ENCODE assay signal across 9 cellular contexts in the genomic region with DNA sequence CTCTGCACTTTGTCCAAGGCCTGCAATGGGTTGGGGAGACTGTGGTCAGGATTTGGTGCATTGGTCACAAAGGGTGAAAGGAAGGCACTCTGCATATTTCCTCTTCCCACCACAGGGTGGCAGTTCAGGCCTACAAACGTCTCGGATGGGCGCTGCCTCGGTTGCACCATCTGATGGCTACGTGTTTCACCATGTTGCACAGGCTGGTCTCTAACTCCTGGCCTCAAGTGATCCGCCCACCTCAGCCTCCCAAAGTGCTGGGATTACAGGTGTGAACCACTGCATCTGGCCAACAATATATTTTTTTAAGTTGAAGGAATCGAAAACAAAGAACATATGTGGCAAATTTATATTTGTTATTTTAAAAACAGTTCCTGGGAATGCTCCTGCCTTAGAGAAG. TPM values are rescaled to one million over a fixed set of nuclear protein-coding genes. Genes with fewer than 3 reads are reported as not detected.
DNase-seq lines count a peak whose midpoint lies in the region; ATAC-seq, FAIRE-seq and TF ChIP-seq lines count a peak whose summit lies in the region.
"Had no signal": no experiment of that assay in that cellular context is flagged by ENCODE, and none has a peak within 500 bp of the region (broad histone marks: within the 10 kb centered on the region; RNA-seq: fewer than 3 reads in every experiment).

No MANE protein-coding gene starts in this region.

- TF ChIP-seq CTCF in CD14-positive monocyte (IDR thresholded peaks at IDR 0.05) (peak; percentile 87), GM23338 (conservative IDR thresholded peaks at IDR 0.05; ENCODE audit: low read depth in 2 of 2) (peak; percentile 81 to 99), activated B cell treated with CpG ODN at 0.5 μM for 24 hours (IDR thresholded peaks at IDR 0.05) (no peak), chondrocyte (IDR thresholded peaks at IDR 0.05) (peak; percentile 92), HepG2 (CRISPR knock-in tag; IDR thresholded peaks at IDR 0.05) (peak; percentile 94)

- intact Hi-C loops in CD14-positive monocyte (cut with micrococcal nuclease) = loop anchor here in 1 of 2 donors (5.0 kb wide), 1 partner anchor 61 kb away; no protein-coding TSS in a partner anchor
- intact Hi-C loops in activated B cell treated with CpG ODN at 0.5 μM for 24 hours (cut with micrococcal nuclease) = loop anchor here (1.0 to 5.0 kb wide), 4 partner anchors 63 to 296 kb away; partner anchors contain the start of gene ASIC1
- intact Hi-C loops in HepG2 (cut with micrococcal nuclease; ENCODE audit: unreplicated experiment) = loop anchor here (1.0 to 10.0 kb wide), 3 partner anchors 52 to 91 kb away; no protein-coding TSS in a partner anchor

- H3K9me3 ChIP-seq in HepG2 (ENCODE audit: low read length) = no peaks in the 10 kb centered on the region

- H3K9me3 Mint-ChIP-seq in CD14-positive monocyte = peaks cover 5 to 13% (median 9%) of the 10 kb centered on the region in 7 donors
- no peaks in the 10 kb centered on the region; the same call in 2 of the 3 replicates for H3K9me3 Mint-ChIP-seq in GM23338
- H3K9me3 Mint-ChIP-seq in activated B cell treated with CpG ODN at 0.5 μM for 24 hours = peaks cover 2% of the 10 kb centered on the region
- no peaks in the 10 kb centered on the region for H3K9me3 Mint-ChIP-seq in chondrocyte (ENCODE audit: low read depth)
- H3K9me3 Mint-ChIP-seq: IgD-negative memory B cell had no signal

- H2AFZ ChIP-seq in GM23338 (no peak overlapping the region), HepG2 (ENCODE audit: low read length) (no peak overlapping the region)

- H4K20me1 ChIP-seq in GM23338 (replicated peaks; ENCODE audit: insufficient read depth) = no peaks in the 10 kb centered on the region
- H4K20me1 ChIP-seq in HepG2 (ENCODE audit: insufficient read depth, low read length) = no peaks in the 10 kb centered on the region

- H3K4me1 Mint-ChIP-seq in CD14-positive monocyte (peaks cover 18% of the 10 kb centered on the region), GM23338 (peaks cover 12% of the 10 kb centered on the region), activated B cell treated with CpG ODN at 0.5 μM for 24 hours (peaks cover 13% of the 10 kb centered on the region), chondrocyte (ENCODE audit: low read depth) (peaks cover 9% of the 10 kb centered on the region)

- no peaks in the 10 kb centered on the region for H3K9me2 ChIP-seq in GM23338 (ENCODE audit: insufficient read depth)

- under 1% methylated on average over 7 of the region's 7 CpGs for WGBS in HepG2 (ENCODE audit: low lambda C conversion rate)

- TF ChIP-seq RAD21 in HepG2 (CRISPR knock-in tag; IDR thresholded peaks at IDR 0.05) = peak; percentile 86

- ATAC-seq in GM23338 (peak; percentile 91), activated B cell treated with CpG ODN at 0.5 μM for 24 hours (ENCODE audit: low read depth) (peak; percentile 85), HepG2 (peak; percentile 91), GM18505 (IDR thresholded peaks at IDR 0.05; ENCODE audit: unreplicated experiment) (no peak)

- H3K27ac ChIP-seq in GM23338 (ENCODE audit: low read depth) = no peak overlapping the region
- no peak overlapping the region for H3K27ac ChIP-seq in HepG2 (ENCODE audit: extremely low read length, insufficient read depth, low read length)

- POLR2A ChIA-PET in activated B cell treated with CpG ODN at 0.5 μM for 24 hours (lab: Charles Lee) (no interaction called here), HepG2 (lab: Yijun Ruan, JAX) (no interaction called here)

- TF ChIP-seq POLR2A in HepG2 (IDR thresholded peaks at IDR 0.05; ENCODE audit: insufficient read depth in 1 of 2, low read depth in 2 of 2, low read length in 2 of 2) (no peak), GM18505 (IDR thresholded peaks at IDR 0.05; ENCODE audit: borderline replicate concordance, extremely low read depth, insufficient read depth, insufficient read length) (no peak)

- CTCF ChIA-PET in activated B cell treated with CpG ODN at 0.5 μM for 24 hours (lab: Charles Lee) = interaction anchor here (2.7 kb wide), 2 partner anchors 63 to 139 kb away, joined by 11 to 33 read pairs; no protein-coding TSS in a partner anchor
- CTCF ChIA-PET in HepG2 (lab: Yijun Ruan, JAX; ENCODE audit: low intra/inter-chr PET ratio, low total read pairs) = interaction anchor here (1.1 to 4.4 kb wide), 4 partner anchors 35 to 91 kb away, joined by 3 to 39 read pairs (median 12); partner anchors contain the start of gene TMBIM6

- TF ChIP-seq EP300 in HepG2 (IDR thresholded peaks at IDR 0.05; ENCODE audit: low read depth in 2 of 2, low read length in 2 of 2) (no peak), HepG2 (CRISPR knock-in tag; IDR thresholded peaks at IDR 0.05; ENCODE audit: borderline replicate concordance) (no peak)

- H3K4me1 ChIP-seq in GM23338 (ENCODE audit: insufficient read depth) (no peaks in the 10 kb centered on the region), HepG2 (ENCODE audit: insufficient read depth, low read length) (peaks cover 16% of the 10 kb centered on the region)

- peak; percentile 87 for FAIRE-seq in HepG2 (lab: Jason Lieb, UNC)

- H3K4me3 Mint-ChIP-seq in CD14-positive monocyte (peak overlapping the region in 1 of 2 donors; percentile 77), GM23338 (no peak overlapping the region), activated B cell treated with CpG ODN at 0.5 μM for 24 hours (no peak overlapping the region), chondrocyte (ENCODE audit: unreplicated experiment) (no peak overlapping the region)

- DNase-seq in CD14-positive monocyte (ENCODE audit: low spot score) (peak; percentile 81), GM23338 (ENCODE audit: low spot score) (peak; percentile 86), NCI-H2171 (lab: John Stamatoyannopoulos, UW) (peak; percentile 72), activated B cell treated with CpG ODN at 0.5 μM for 24 hours (no peak), chondrocyte (ENCODE audit: low spot score) (no peak), HepG2 (ENCODE audit: low spot score) (peak; percentile 66)
- peak; percentile 24 to 60 (median 34) for DNase-seq in stimulated activated CD4-positive, alpha-beta T cell treated with anti-CD3 and anti-CD28 coated beads, TNF-alpha, amount 100 ng/mL, for 24 hours (ENCODE audit: low read depth in 3 of 3)

- H3K36me3 Mint-ChIP-seq in CD14-positive monocyte (no peaks in the 10 kb centered on the region), GM23338 (ENCODE audit: low read depth) (no peaks in the 10 kb centered on the region), activated B cell treated with CpG ODN at 0.5 μM for 24 hours (ENCODE audit: low read depth) (no peaks in the 10 kb centered on the region), chondrocyte (ENCODE audit: low read depth) (no peaks in the 10 kb centered on the region)
- H3K36me3 Mint-ChIP-seq: IgD-negative memory B cell had no signal

- peaks cover 7 to 8% (median 8%) of the 10 kb centered on the region in 3 donors for H3K27me3 Mint-ChIP-seq in CD14-positive monocyte (ENCODE audit: low read depth in 3 of 3)
- H3K27me3 Mint-ChIP-seq in GM23338 (ENCODE audit: insufficient read depth, low read depth, poor library complexity) = peaks cover 18% of the 10 kb centered on the region
- H3K27me3 Mint-ChIP-seq in activated B cell treated with CpG ODN at 0.5 μM for 24 hours = peaks cover 17% of the 10 kb centered on the region
- H3K27me3 Mint-ChIP-seq in chondrocyte (ENCODE audit: low read depth) = peaks cover 3% of the 10 kb centered on the region

- no peaks in the 10 kb centered on the region for H3F3A ChIP-seq in GM23338 (replicated peaks; ENCODE audit: low read depth)

- no TSS peak for BruUV-seq in HepG2 (replicated peaks; lab: Mats Ljungman, UMichigan)

- H3K27ac Mint-ChIP-seq in CD14-positive monocyte = peak overlapping the region in 1 of 7 donors; percentile 12
- no peak overlapping the region for H3K27ac Mint-ChIP-seq in GM23338
- no peak overlapping the region for H3K27ac Mint-ChIP-seq in activated B cell treated with CpG ODN at 0.5 μM for 24 hours
- peak overlapping the region; percentile 86 for H3K27ac Mint-ChIP-seq in chondrocyte (ENCODE audit: unreplicated experiment)
- H3K27ac Mint-ChIP-seq: IgD-negative memory B cell had no signal

- no peak overlapping the region for H3K9ac ChIP-seq in HepG2 (ENCODE audit: insufficient read depth, low read depth, low read length)

- H3K4me3 ChIP-seq in GM23338 = no peak overlapping the region
- no peak overlapping the region for H3K4me3 ChIP-seq in HepG2 (replicated peaks in 1 of 3; ENCODE audit: insufficient read depth in 1 of 3, low read depth in 2 of 3, low read length in 3 of 3)

- H3K79me2 ChIP-seq in GM23338 (replicated peaks; ENCODE audit: insufficient read depth) (no peaks in the 10 kb centered on the region), HepG2 (ENCODE audit: insufficient read depth, low read length) (no peaks in the 10 kb centered on the region)

- H3K36me3 ChIP-seq in GM23338 (ENCODE audit: insufficient read depth) = no peaks in the 10 kb centered on the region
- no peaks in the 10 kb centered on the region for H3K36me3 ChIP-seq in HepG2 (replicated peaks in 1 of 2; ENCODE audit: control insufficient read depth in 1 of 2, insufficient read depth in 2 of 2, low read length in 2 of 2)

- no peaks in the 10 kb centered on the region for H3K27me3 ChIP-seq in GM23338 (ENCODE audit: insufficient read depth)
- H3K27me3 ChIP-seq in HepG2 (ENCODE audit: control insufficient read depth in 1 of 2, insufficient read depth in 2 of 2, low read length in 2 of 2) = peaks cover 0 to 4% of the 10 kb centered on the region in 2 experiments; a peak in 1 of 5 replicates

- H3K4me2 ChIP-seq in GM23338 = no peak overlapping the region
- peak overlapping the region; percentile 54 for H3K4me2 ChIP-seq in HepG2 (ENCODE audit: low read depth, low read length)

- in situ Hi-C loops in HepG2 (cut with HindIII; ENCODE audit: extremely low pct_ligation_motif_present, low pct_unique_long_range_greater_than_20kb) = loop anchor here (10.0 kb wide), 1 partner anchor 58 kb away; no protein-coding TSS in a partner anchor

RNA-seq across cellular contexts. Expression of gene TMBIM6, which starts 35.1 kb away (rescaled TPM):
- polyA plus RNA-seq in CD14-positive monocyte (1,000 to 10,000 TPM; 1,396 to 1,453 TPM), GM23338 (2016; fragmentation: Nextera tagmentation; extraction: Ambion mirVana) (240 and 245 TPM in 2 replicates), HepG2 (2011; rRNA removed) (445 and 468 TPM in 2 replicates)
- total RNA-seq in GM23338 (2014; rRNA removed; shearing (Covaris generic)) = 336 and 349 TPM in 2 replicates
- total RNA-seq in activated B cell treated with CpG ODN at 0.5 μM for 24 hours (355 and 366 TPM in 2 replicates), chondrocyte (321 to 344 TPM (median 335 TPM) in 3 replicates), HepG2 (2016; rRNA removed; fragmentation: Illumina TruSeq; extraction: Trizol) (220 and 412 TPM in 2 replicates)
- 49.6 and 57.4 TPM in 2 replicates for total RNA-seq in HepG2 (2016; cell fraction: cytosol; rRNA removed; fragmentation: Illumina TruSeq; extraction: Trizol; ENCODE audit: low read depth)
- total RNA-seq in HepG2 (2016; cell fraction: insoluble cytoplasmic fraction; rRNA removed; fragmentation: Illumina TruSeq; extraction: Trizol) = 229 and 414 TPM in 2 replicates
- total RNA-seq in HepG2 (2016; cell fraction: membrane; rRNA removed; fragmentation: Illumina TruSeq; extraction: Trizol) = 85.8 and 89.3 TPM in 2 replicates
- 296 and 323 TPM in 2 replicates for total RNA-seq in HepG2 (2016; cell fraction: nucleus; rRNA removed; fragmentation: Illumina TruSeq; extraction: Trizol)
- 286 and 485 TPM in 2 replicates for polyA plus RNA-seq in HepG2 (2011; cell fraction: cytosol; rRNA removed)
- 231 and 241 TPM in 2 replicates for polyA plus RNA-seq in HepG2 (2011; cell fraction: nucleus; rRNA removed)
- 423 and 441 TPM in 2 replicates for polyA plus RNA-seq in HepG2 (2012)
- 62.2 and 68.0 TPM in 2 replicates for polyA plus RNA-seq in HepG2 (2016; cell fraction: cytosol; fragmentation: Illumina TruSeq; extraction: Trizol; ENCODE audit: low read depth)
- polyA plus RNA-seq in HepG2 (2016; cell fraction: insoluble cytoplasmic fraction; fragmentation: Illumina TruSeq; extraction: Trizol; ENCODE audit: low read depth) = 213 and 227 TPM in 2 replicates
- polyA plus RNA-seq in HepG2 (2016; cell fraction: membrane; fragmentation: Illumina TruSeq; extraction: Trizol; ENCODE audit: low read depth) = 53.8 and 54.1 TPM in 2 replicates
- polyA plus RNA-seq in HepG2 (2016; cell fraction: nucleus; fragmentation: Illumina TruSeq; extraction: Trizol; ENCODE audit: insufficient read depth, low read depth) = 552 and 556 TPM in 2 replicates
- polyA minus RNA-seq in HepG2 (2011; rRNA and poly(A)+ RNA removed; ENCODE audit: low replicate concordance) = 536 and 564 TPM in 2 replicates
- 151 and 170 TPM in 2 replicates for polyA minus RNA-seq in HepG2 (2011; cell fraction: cytosol; rRNA and poly(A)+ RNA removed)
- polyA minus RNA-seq in HepG2 (2011; cell fraction: nucleus; rRNA and poly(A)+ RNA removed) = 151 and 168 TPM in 2 replicates

RNA-seq across cellular contexts. Expression of gene NCKAP5L, which starts 51.8 kb away (rescaled TPM):
- 1 to 10 TPM; 3.7 to 6.8 TPM for polyA plus RNA-seq in CD14-positive monocyte
- total RNA-seq in GM23338 (2014; rRNA removed; shearing (Covaris generic)) = 30.0 and 37.0 TPM in 2 replicates
- 10.2 TPM in 2 replicates for polyA plus RNA-seq in GM23338 (2016; fragmentation: Nextera tagmentation; extraction: Ambion mirVana)
- total RNA-seq in activated B cell treated with CpG ODN at 0.5 μM for 24 hours = 7.2 and 9.1 TPM in 2 replicates
- 36.3 to 47.6 TPM (median 46.0 TPM) in 3 replicates for total RNA-seq in chondrocyte
- total RNA-seq in HepG2 (2016; rRNA removed; fragmentation: Illumina TruSeq; extraction: Trizol) = 5.9 and 9.0 TPM in 2 replicates
- 3.1 and 3.3 TPM in 2 replicates for total RNA-seq in HepG2 (2016; cell fraction: cytosol; rRNA removed; fragmentation: Illumina TruSeq; extraction: Trizol; ENCODE audit: low read depth)
- total RNA-seq in HepG2 (2016; cell fraction: insoluble cytoplasmic fraction; rRNA removed; fragmentation: Illumina TruSeq; extraction: Trizol) = 5.1 and 8.3 TPM in 2 replicates
- 5.3 and 5.9 TPM in 2 replicates for total RNA-seq in HepG2 (2016; cell fraction: membrane; rRNA removed; fragmentation: Illumina TruSeq; extraction: Trizol)
- total RNA-seq in HepG2 (2016; cell fraction: nucleus; rRNA removed; fragmentation: Illumina TruSeq; extraction: Trizol) = 10.1 and 11.1 TPM in 2 replicates
- polyA plus RNA-seq in HepG2 (2011; rRNA removed) = 4.1 and 5.5 TPM in 2 replicates
- polyA plus RNA-seq in HepG2 (2011; cell fraction: cytosol; rRNA removed) = 1.7 and 3.1 TPM in 2 replicates
- 15.9 and 16.8 TPM in 2 replicates for polyA plus RNA-seq in HepG2 (2011; cell fraction: nucleus; rRNA removed)
- 4.7 and 6.8 TPM in 2 replicates for polyA plus RNA-seq in HepG2 (2012)
- 0.32 and 0.37 TPM in 2 replicates for polyA plus RNA-seq in HepG2 (2016; cell fraction: cytosol; fragmentation: Illumina TruSeq; extraction: Trizol; ENCODE audit: low read depth)
- 5.7 and 8.4 TPM in 2 replicates for polyA plus RNA-seq in HepG2 (2016; cell fraction: insoluble cytoplasmic fraction; fragmentation: Illumina TruSeq; extraction: Trizol; ENCODE audit: low read depth)
- polyA plus RNA-seq in HepG2 (2016; cell fraction: membrane; fragmentation: Illumina TruSeq; extraction: Trizol; ENCODE audit: low read depth) = 1.3 and 1.7 TPM in 2 replicates
- 20.5 and 22.7 TPM in 2 replicates for polyA plus RNA-seq in HepG2 (2016; cell fraction: nucleus; fragmentation: Illumina TruSeq; extraction: Trizol; ENCODE audit: insufficient read depth, low read depth)
- polyA minus RNA-seq in HepG2 (2011; rRNA and poly(A)+ RNA removed; ENCODE audit: low replicate concordance) = 10.1 and 13.6 TPM in 2 replicates
- 5.5 and 6.3 TPM in 2 replicates for polyA minus RNA-seq in HepG2 (2011; cell fraction: cytosol; rRNA and poly(A)+ RNA removed)
- 13.2 and 14.7 TPM in 2 replicates for polyA minus RNA-seq in HepG2 (2011; cell fraction: nucleus; rRNA and poly(A)+ RNA removed)

Comparison
In these comparisons a context has a peak if more than half of its experiments do, and no peak if none do; other contexts are left out.
1. DNase-seq: peak in CD14-positive monocyte (single experiment), GM23338 (single experiment), NCI-H2171 (single experiment), HepG2 (single experiment) and stimulated activated CD4-positive, alpha-beta T cell treated with anti-CD3 and anti-CD28 coated beads, TNF-alpha, amount 100 ng/mL, for 24 hours (3 of 3); none in activated B cell treated with CpG ODN at 0.5 μM for 24 hours (single experiment) and chondrocyte (single experiment).